Comparison of ENCODE assay signal across 29 cellular contexts in the genomic region with DNA sequence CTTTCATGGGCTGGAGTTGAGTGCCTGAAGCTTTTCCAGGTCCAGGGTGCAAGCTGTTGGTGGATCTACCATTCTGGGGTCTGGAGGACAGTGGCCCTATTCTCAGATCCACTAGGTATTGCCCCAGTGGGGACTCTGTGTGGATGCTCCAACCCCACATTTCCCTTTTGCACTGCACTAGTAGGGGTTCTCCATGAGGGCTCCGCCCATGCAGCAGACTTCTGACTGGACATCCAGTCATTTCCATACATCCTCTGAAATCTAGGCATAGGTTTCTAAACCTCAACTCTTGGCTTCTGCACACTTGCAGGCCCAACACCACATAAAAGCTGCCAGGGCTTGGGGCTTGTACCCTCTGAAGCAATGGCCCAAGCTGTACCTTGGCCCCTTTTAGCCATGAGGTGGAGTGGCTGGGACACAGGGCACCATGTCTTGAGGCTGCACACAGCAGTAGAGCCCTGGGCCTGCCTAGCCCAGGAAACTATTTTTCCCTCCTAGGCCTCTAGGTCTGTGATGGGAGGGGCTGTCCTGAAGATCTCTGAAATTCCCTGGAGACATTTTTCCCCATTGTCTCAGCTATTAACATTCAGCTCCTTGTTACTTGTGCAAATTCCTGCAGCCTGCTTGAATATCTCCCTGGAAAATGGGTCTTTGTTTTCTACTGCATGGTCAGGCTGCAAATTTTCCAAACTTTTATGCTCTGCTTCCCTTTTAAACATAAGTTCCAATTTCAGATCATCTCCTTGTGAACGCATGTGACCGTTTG.
"Had no signal": no experiment of that assay in that cellular context is flagged by ENCODE, and none has a peak within 500 bp of the region (broad histone marks: within the 10 kb centered on the region; RNA-seq: fewer than 3 reads in every experiment).

No MANE protein-coding gene starts in this region.

- H3K4me1 ChIP-seq: prostate gland had no signal

- H3K9me3 ChIP-seq: gastroesophageal sphincter, neutrophil, ovary, prostate gland, upper lobe of right lung had no signal

- ATAC-seq: body of pancreas; gastroesophageal sphincter; stimulated activated memory B cell treated with anti-CD40 and anti-IgM and Interleukin-4, amounts not matched to agents 10 μg/mL and 1 μg/mL and 100 μg/mL, for 72 hours; stimulated activated naive CD8-positive, alpha-beta T cell treated with anti-CD3 and anti-CD28 coated beads, Interleukin-15, amount 100 ng/mL, for 72 hours; upper lobe of right lung had no signal

- H3K36me3 ChIP-seq: adrenal gland, neutrophil, ovary, prostate gland, sigmoid colon, upper lobe of right lung had no signal

- DNase-seq: activated CD4-positive, alpha-beta T cell treated with anti-CD3 and anti-CD28 coated beads for 4 hours; activated CD4-positive, alpha-beta T cell treated with anti-CD3 and anti-CD28 coated beads, Interleukin-2, amount 50 U/mL, for 4 hours; activated effector memory CD4-positive, alpha-beta T cell treated with anti-CD3 and anti-CD28 coated beads, Interleukin-2, amount 50 U/mL, for 16 hours; activated naive CD4-positive, alpha-beta T cell treated with anti-CD3 and anti-CD28 coated beads for 36 hours; activated naive CD8-positive, alpha-beta T cell treated with anti-CD3 and anti-CD28 coated beads for 36 hours; adrenal gland; aorta; body of pancreas; dermis blood vessel endothelial cell; effector CD4-positive, alpha-beta T cell; hippocampal formation; naive B cell; nephron progenitor cell; ovary; retina; sigmoid colon; small intestine; stimulated activated CD4-positive, alpha-beta T cell treated with anti-CD3 and anti-CD28 coated beads, Interleukin-4, amount 100 ng/mL, for 24 hours; stimulated activated CD8-positive, alpha-beta memory T cell treated with anti-CD3 and anti-CD28 coated beads, Interleukin-4, amount 100 ng/mL, for 48 hours; stimulated activated naive CD8-positive, alpha-beta T cell treated with anti-CD3 and anti-CD28 coated beads, Interleukin-15, amount 100 ng/mL, for 72 hours; substantia nigra; upper lobe of right lung had no signal

- H3K4me3 ChIP-seq: adrenal gland, body of pancreas, gastroesophageal sphincter, ovary, prostate gland, sigmoid colon, upper lobe of right lung had no signal

- H3K27ac Mint-ChIP-seq: activated naive CD4-positive, alpha-beta T cell treated with anti-CD3 and anti-CD28 coated beads for 36 hours; activated naive CD8-positive, alpha-beta T cell treated with anti-CD3 and anti-CD28 coated beads for 36 hours; activated T-helper 1 cell treated with anti-CD3 and anti-CD28 coated beads, Interleukin-12 subunit alpha, Interleukin-12 subunit beta, Interleukin-2, Interleukin-4 antibody, amounts not matched to agents 30 ng/mL and 10 ng/mL and 1 ng/mL, durations not matched to agents 14 hours and 24 hours and 36 hours; mesothelial cell of epicardium; nephron progenitor cell; stimulated activated memory B cell treated with anti-CD40 and anti-IgM and Interleukin-4, amounts not matched to agents 10 μg/mL and 1 μg/mL and 100 μg/mL, for 72 hours; stimulated activated naive CD8-positive, alpha-beta T cell treated with anti-CD3 and anti-CD28 coated beads, Interleukin-15, amount 100 ng/mL, for 72 hours had no signal

- H3K4me1 Mint-ChIP-seq: nephron progenitor cell; stimulated activated memory B cell treated with anti-CD40 and anti-IgM and Interleukin-4, amounts not matched to agents 10 μg/mL and 1 μg/mL and 100 μg/mL, for 72 hours; stimulated activated naive CD8-positive, alpha-beta T cell treated with anti-CD3 and anti-CD28 coated beads, Interleukin-15, amount 100 ng/mL, for 72 hours had no signal

- H3K27ac ChIP-seq: adrenal gland, body of pancreas, gastroesophageal sphincter, neutrophil, ovary, prostate gland, sigmoid colon, upper lobe of right lung, VCaP had no signal

- H3K27me3 Mint-ChIP-seq: activated naive CD8-positive, alpha-beta T cell treated with anti-CD3 and anti-CD28 coated beads for 36 hours; naive B cell; stimulated activated memory B cell treated with anti-CD40 and anti-IgM and Interleukin-4, amounts not matched to agents 10 μg/mL and 1 μg/mL and 100 μg/mL, for 72 hours; stimulated activated naive CD8-positive, alpha-beta T cell treated with anti-CD3 and anti-CD28 coated beads, Interleukin-15, amount 100 ng/mL, for 72 hours had no signal

- H3K27me3 ChIP-seq: adrenal gland, body of pancreas, gastroesophageal sphincter, neutrophil, ovary, sigmoid colon, upper lobe of right lung had no signal

- H3K4me3 Mint-ChIP-seq: activated naive CD4-positive, alpha-beta T cell treated with anti-CD3 and anti-CD28 coated beads for 36 hours; activated naive CD8-positive, alpha-beta T cell treated with anti-CD3 and anti-CD28 coated beads for 36 hours; activated T-helper 1 cell treated with anti-CD3 and anti-CD28 coated beads, Interleukin-12 subunit alpha, Interleukin-12 subunit beta, Interleukin-2, Interleukin-4 antibody, amounts not matched to agents 30 ng/mL and 10 ng/mL and 1 ng/mL, durations not matched to agents 14 hours and 24 hours and 36 hours; mesothelial cell of epicardium; nephron progenitor cell; stimulated activated memory B cell treated with anti-CD40 and anti-IgM and Interleukin-4, amounts not matched to agents 10 μg/mL and 1 μg/mL and 100 μg/mL, for 72 hours; stimulated activated naive CD8-positive, alpha-beta T cell treated with anti-CD3 and anti-CD28 coated beads, Interleukin-15, amount 100 ng/mL, for 72 hours had no signal
